Comparison of ENCODE assay signal across 11 cellular contexts in the genomic region with DNA sequence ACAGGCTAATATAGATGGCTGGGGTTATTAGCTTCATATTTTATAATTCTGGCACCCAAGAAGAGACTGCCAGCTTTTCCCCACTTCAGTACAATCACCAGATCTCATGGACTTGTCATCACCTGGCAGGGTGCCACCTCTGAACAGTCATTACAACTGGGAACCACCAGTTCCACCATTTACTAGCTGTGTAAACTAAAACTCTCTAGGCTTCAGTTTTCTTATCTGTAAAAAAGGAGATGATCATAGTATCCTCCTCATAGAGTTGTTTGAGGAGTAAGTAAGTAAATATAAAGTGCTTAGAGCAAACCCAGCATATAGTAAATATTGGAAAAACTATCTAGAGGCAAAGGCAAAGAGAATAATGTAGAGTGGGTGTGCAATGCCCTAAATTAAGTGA. TPM values are rescaled to one million over a fixed set of nuclear protein-coding genes. Genes with fewer than 3 reads are reported as not detected.
DNase-seq lines count a peak whose midpoint lies in the region; ATAC-seq and TF ChIP-seq lines count a peak whose summit lies in the region.
"Had no signal": no experiment of that assay in that cellular context is flagged by ENCODE, and none has a peak within 500 bp of the region (broad histone marks: within the 10 kb centered on the region; RNA-seq: fewer than 3 reads in every experiment).

No MANE protein-coding gene starts in this region.

- H3K27me3 ChIP-seq in CD4-positive, alpha-beta memory T cell (ENCODE audit: insufficient read depth, low read length): no peaks in the 10 kb centered on the region
- no peaks in the 10 kb centered on the region for H3K27me3 ChIP-seq in tibial nerve

- no peak for TF ChIP-seq POLR2A in tibial nerve (IDR thresholded peaks at IDR 0.05)

- CTCF ChIA-PET in CD4-positive, alpha-beta memory T cell (lab: Charles Lee; ENCODE audit: partially characterized antibody): no interaction called here
- CTCF ChIA-PET in activated CD8-positive, alpha-beta memory T cell treated with anti-CD3 and anti-CD28 coated beads, Interleukin-2, amount 10 ng/mL, durations not matched to agents 7 days and 5 days (lab: Charles Lee): no interaction called here

- peak; percentile 86 for ATAC-seq in mucosa of descending colon
- no peak for ATAC-seq in activated CD8-positive, alpha-beta memory T cell treated with anti-CD3 and anti-CD28 coated beads, Interleukin-2, amount 10 ng/mL, durations not matched to agents 7 days and 5 days
- ATAC-seq: activated T-helper 17 cell treated with anti-CD3 and anti-CD28 coated beads, Interleukin-2, amount 50 U/mL, for 72 hours had no signal

- peak overlapping the region in 1 of 7 donors; percentile 44 for H3K27ac Mint-ChIP-seq in CD4-positive, alpha-beta memory T cell
- H3K27ac Mint-ChIP-seq in activated CD8-positive, alpha-beta memory T cell treated with anti-CD3 and anti-CD28 coated beads, Interleukin-2, amount 10 ng/mL, durations not matched to agents 7 days and 5 days: no peak overlapping the region
- H3K27ac Mint-ChIP-seq: activated T-helper 17 cell treated with anti-CD3 and anti-CD28 coated beads, Interleukin-2, amount 50 U/mL, for 72 hours; memory B cell had no signal

- H3K36me3 Mint-ChIP-seq in CD4-positive, alpha-beta memory T cell: no peaks in the 10 kb centered on the region
- H3K36me3 Mint-ChIP-seq in activated CD8-positive, alpha-beta memory T cell treated with anti-CD3 and anti-CD28 coated beads, Interleukin-2, amount 10 ng/mL, durations not matched to agents 7 days and 5 days: no peaks in the 10 kb centered on the region
- H3K36me3 Mint-ChIP-seq: memory B cell had no signal

- H3K4me3 ChIP-seq in choroid plexus epithelial cell (ENCODE audit: low read depth, low read length) (no peak overlapping the region), mucosa of descending colon (no peak overlapping the region), tibial nerve (no peak overlapping the region)
- no peak overlapping the region for H3K4me3 ChIP-seq in CD4-positive, alpha-beta memory T cell (ENCODE audit: low read length in 2 of 2)

- POLR2A ChIA-PET in CD4-positive, alpha-beta memory T cell (lab: Charles Lee; ENCODE audit: partially characterized antibody): no interaction called here

- H3K4me1 ChIP-seq in mucosa of descending colon (ENCODE audit: low read depth): peaks cover 30% of the 10 kb centered on the region
- H3K4me1 ChIP-seq in CD4-positive, alpha-beta memory T cell (ENCODE audit: insufficient read depth, low read length): no peaks in the 10 kb centered on the region
- no peaks in the 10 kb centered on the region for H3K4me1 ChIP-seq in tibial nerve

- peaks cover 0 to 5% (median 1%) of the 10 kb centered on the region in 4 donors for H3K4me1 Mint-ChIP-seq in CD4-positive, alpha-beta memory T cell
- no peaks in the 10 kb centered on the region for H3K4me1 Mint-ChIP-seq in activated CD8-positive, alpha-beta memory T cell treated with anti-CD3 and anti-CD28 coated beads, Interleukin-2, amount 10 ng/mL, durations not matched to agents 7 days and 5 days
- H3K4me1 Mint-ChIP-seq: memory B cell had no signal

- no peak overlapping the region for H3K27ac ChIP-seq in CD4-positive, alpha-beta memory T cell (ENCODE audit: low read depth, low read length)
- H3K27ac ChIP-seq in tibial nerve: no peak overlapping the region

- peak; percentile 89 for DNase-seq in DMS53 treated with DMSO at 0.1 percent for 48 hours (lab: John Stamatoyannopoulos, UW; ENCODE audit: unreplicated experiment)
- peak; percentile 15 for DNase-seq in HuH-7.5 (ENCODE audit: low spot score)
- peak; percentile 40 for DNase-seq in choroid plexus epithelial cell (ENCODE audit: low read depth)
- peak; percentile 65 to 91 (median 80) for DNase-seq in mucosa of descending colon
- no peak for DNase-seq in CD4-positive, alpha-beta memory T cell
- no peak for DNase-seq in tibial nerve (ENCODE audit: low spot score in 2 of 2)
- no peak for DNase-seq in activated CD8-positive, alpha-beta memory T cell treated with anti-CD3 and anti-CD28 coated beads, Interleukin-2, amount 10 ng/mL, durations not matched to agents 7 days and 5 days
- DNase-seq: KBM-7, retina had no signal

- H3K27me3 Mint-ChIP-seq in CD4-positive, alpha-beta memory T cell: no peaks in the 10 kb centered on the region
- no peaks in the 10 kb centered on the region for H3K27me3 Mint-ChIP-seq in activated CD8-positive, alpha-beta memory T cell treated with anti-CD3 and anti-CD28 coated beads, Interleukin-2, amount 10 ng/mL, durations not matched to agents 7 days and 5 days
- H3K27me3 Mint-ChIP-seq: activated T-helper 17 cell treated with anti-CD3 and anti-CD28 coated beads, Interleukin-2, amount 50 U/mL, for 72 hours; memory B cell had no signal

- H3K4me3 Mint-ChIP-seq in CD4-positive, alpha-beta memory T cell: no peak overlapping the region
- H3K4me3 Mint-ChIP-seq in activated CD8-positive, alpha-beta memory T cell treated with anti-CD3 and anti-CD28 coated beads, Interleukin-2, amount 10 ng/mL, durations not matched to agents 7 days and 5 days: no peak overlapping the region
- H3K4me3 Mint-ChIP-seq: activated T-helper 17 cell treated with anti-CD3 and anti-CD28 coated beads, Interleukin-2, amount 50 U/mL, for 72 hours; memory B cell had no signal

- TF ChIP-seq CTCF in choroid plexus epithelial cell (conservative IDR thresholded peaks at IDR 0.05; ENCODE audit: low read depth, low read length) (no peak), mucosa of descending colon (IDR thresholded peaks at IDR 0.05) (no peak), tibial nerve (IDR thresholded peaks at IDR 0.05) (no peak)

- no peaks in the 10 kb centered on the region for H3K9me3 ChIP-seq in mucosa of descending colon
- H3K9me3 ChIP-seq in CD4-positive, alpha-beta memory T cell (ENCODE audit: control insufficient read depth in 1 of 2, low read length in 2 of 2): no peaks in the 10 kb centered on the region
- H3K9me3 ChIP-seq in tibial nerve: peaks cover 0 to 6% (median 0%) of the 10 kb centered on the region in 4 donors

- intact Hi-C loops in mucosa of descending colon (cut with DNase I, micrococcal nuclease): no loop called here
- intact Hi-C loops in CD4-positive, alpha-beta memory T cell (cut with micrococcal nuclease): no loop called here

- H3K36me3 ChIP-seq in mucosa of descending colon (ENCODE audit: low read depth): no peaks in the 10 kb centered on the region
- no peaks in the 10 kb centered on the region for H3K36me3 ChIP-seq in CD4-positive, alpha-beta memory T cell (ENCODE audit: insufficient read depth, low read length)
- H3K36me3 ChIP-seq in tibial nerve: no peaks in the 10 kb centered on the region

- no peak for TF ChIP-seq EP300 in tibial nerve (IDR thresholded peaks at IDR 0.05)

- H3K9me3 Mint-ChIP-seq in CD4-positive, alpha-beta memory T cell: peaks cover 0 to 4% (median 0%) of the 10 kb centered on the region in 8 donors
- peaks cover 4% of the 10 kb centered on the region for H3K9me3 Mint-ChIP-seq in activated CD8-positive, alpha-beta memory T cell treated with anti-CD3 and anti-CD28 coated beads, Interleukin-2, amount 10 ng/mL, durations not matched to agents 7 days and 5 days (ENCODE audit: low read depth)

RNA-seq across cellular contexts. Expression of gene CPNE8, which starts 19.3 kb away (rescaled TPM):
- 10 to 100 TPM; 23.4 to 31.5 (median 24.7) TPM for total RNA-seq in mucosa of descending colon
- total RNA-seq in CD4-positive, alpha-beta memory T cell: 1 to 10 TPM; 3.4 to 5.1 TPM
- polyA plus RNA-seq in CD4-positive, alpha-beta memory T cell: 1 to 10 TPM; 1.2 to 2.3 TPM
- 10 to 100 TPM; 16.5 to 20.7 (median 20.4) TPM for total RNA-seq in tibial nerve
- total RNA-seq in activated CD8-positive, alpha-beta memory T cell treated with anti-CD3 and anti-CD28 coated beads, Interleukin-2, amount 10 ng/mL, durations not matched to agents 7 days and 5 days: 1 to 10 TPM; 2.4 to 3.9 TPM

Comparison
In these comparisons a context has a peak if more than half of its experiments do, and no peak if none do; other contexts are left out.
1. DNase-seq: peak in DMS53 treated with DMSO at 0.1 percent for 48 hours (single experiment), HuH-7.5 (single experiment), choroid plexus epithelial cell (single experiment) and mucosa of descending colon (3 of 3); none in CD4-positive, alpha-beta memory T cell (0 of 5), tibial nerve (0 of 2) and activated CD8-positive, alpha-beta memory T cell treated with anti-CD3 and anti-CD28 coated beads, Interleukin-2, amount 10 ng/mL, durations not matched to agents 7 days and 5 days (single experiment).